ENCODE assay signal across 8 cellular contexts in genomic region chr5:150485770-150486401, GRCh38. TPM values are rescaled to one million over a fixed set of nuclear protein-coding genes. Genes with fewer than 3 reads are reported as not detected.
DNase-seq lines count a peak whose midpoint lies in the region; ATAC-seq, FAIRE-seq and TF ChIP-seq lines count a peak whose summit lies in the region.

No MANE protein-coding gene starts in this region.

- H3K4me2 ChIP-seq in K562 (ENCODE audit: insufficient read depth, low read length) = peak overlapping the region; percentile 78

- H3K36me3 ChIP-seq in K562 (ENCODE audit: control insufficient read depth, insufficient read depth, low read length) (peaks cover 9% of the 10 kb centered on the region; the same call in 1 of the 3 replicates), iPS-20b (ENCODE audit: insufficient read depth, low read depth, low read length) (peaks cover 6% of the 10 kb centered on the region; the same call in 1 of the 2 replicates)

- CTCF ChIA-PET in AG04450 (lab: Charles Lee) = interaction anchor here (0.6 to 0.8 kb wide), 2 partner anchors 14 to 39 kb away, joined by 3 read pairs; no protein-coding TSS in a partner anchor
- CTCF ChIA-PET in RWPE1 (lab: Yijun Ruan, JAX) = interaction anchor here (0.6 to 2.3 kb wide), 9 partner anchors 22 to 170 kb away, joined by 3 to 6 read pairs (median 5); partner anchors contain the start of gene NDST1
- CTCF ChIA-PET in K562 (lab: Yijun Ruan, JAX; ENCODE audit: low intra/inter-chr PET ratio) = no interaction called here

- under 1% methylated on average over 37 of the region's 85 CpGs for WGBS in K562 (ENCODE audit: insufficient coverage, low coverage, missing lambda C conversion rate)

- no peak for TF ChIP-seq EP300 in K562 (IDR thresholded peaks at IDR 0.05; ENCODE audit: low read length)

- H3K27me3 ChIP-seq in AG04450 (ENCODE audit: control insufficient read depth, insufficient read depth, low read length) (no peaks in the 10 kb centered on the region), K562 (ENCODE audit: control insufficient read depth in 2 of 2, insufficient read depth in 2 of 2, low read length in 2 of 2) (no peaks in the 10 kb centered on the region), iPS-20b (ENCODE audit: insufficient read depth, low read length) (no peaks in the 10 kb centered on the region)

- H3K9ac ChIP-seq in K562 (ENCODE audit: insufficient read depth in 1 of 2, low read depth in 2 of 2, low read length in 2 of 2) (peak overlapping the region; percentile 78 to 97; a peak in 3 of 4 replicates), iPS-20b (ENCODE audit: low read depth, low read length) (peak overlapping the region; percentile 90)

- H3K9me1 ChIP-seq in K562 (ENCODE audit: control insufficient read depth, insufficient read depth, low read length) = no peaks in the 10 kb centered on the region

- DNase-seq in AG04450 (ENCODE audit: low read depth, low spot score) (no peak), GM19238 (ENCODE audit: insufficient read length, low spot score) (peak; percentile 65), RWPE1 (ENCODE audit: low spot score) (peak; percentile 76), K562 (ENCODE audit: extremely low read depth in 1 of 4, low spot score in 3 of 4) (peak; percentile 76 to 85 (median 81)), GF-D8 (lab: John Stamatoyannopoulos, UW) (no peak)

- H3K27ac ChIP-seq in AG04450 (ENCODE audit: low read depth, low read length) = peak overlapping the region; percentile 73
- peak overlapping the region; percentile 90 for H3K27ac ChIP-seq in RWPE1
- H3K27ac ChIP-seq in K562 (ENCODE audit: extremely low read depth, low read depth, low read length) = peak overlapping the region; percentile 87
- H3K27ac ChIP-seq in iPS-20b (ENCODE audit: low read length) = peak overlapping the region; percentile 80
- H3K27ac ChIP-seq in skin epidermis = peak overlapping the region; percentile 90 to 99 (median 98)

- H3K4me1 ChIP-seq in K562 (replicated peaks in 1 of 2; ENCODE audit: control insufficient read depth in 2 of 2, insufficient read depth in 2 of 2, low read length in 2 of 2) (peaks cover 61 to 82% of the 10 kb centered on the region in 2 experiments), iPS-20b (ENCODE audit: insufficient read depth, low read length) (peaks cover 52% of the 10 kb centered on the region)

- peak; percentile 69; the same call in 1 of the 2 replicates for TF ChIP-seq POLR2A in K562 (conservative IDR thresholded peaks at IDR 0.05)

- H3K79me2 ChIP-seq in K562 (ENCODE audit: control insufficient read depth, insufficient read depth, low read length) = peaks cover 48% of the 10 kb centered on the region

- ATAC-seq in K562 = peak; percentile 46
- ATAC-seq in HG03469 (IDR thresholded peaks at IDR 0.05; ENCODE audit: unreplicated experiment) = no peak

- peaks cover 3% of the 10 kb centered on the region; the same call in 1 of the 2 replicates for H4K20me1 ChIP-seq in K562 (replicated peaks; ENCODE audit: control insufficient read depth, insufficient read depth, low read length)

- peak overlapping the region; percentile 87 for H3K4me3 ChIP-seq in AG04450 (ENCODE audit: low read depth, low read length)
- peak overlapping the region; percentile 88 for H3K4me3 ChIP-seq in K562
- H3K4me3 ChIP-seq in iPS-20b (ENCODE audit: low read length) = peak overlapping the region; percentile 85; the same call in 1 of the 2 replicates
- peak overlapping the region; percentile 61 to 98 (median 86) for H3K4me3 ChIP-seq in skin epidermis

- H2AFZ ChIP-seq in K562 (ENCODE audit: low read depth, low read length) = peak overlapping the region; percentile 88

- intact Hi-C loops in K562 (cut with micrococcal nuclease) = loop anchor here (5.0 to 10.0 kb wide), 3 partner anchors 36 to 599 kb away; partner anchors contain the start of gene TNIP1

- H3K9me3 ChIP-seq in AG04450 (ENCODE audit: control insufficient read depth, insufficient read depth, low read length) (no peaks in the 10 kb centered on the region), K562 (replicated peaks; ENCODE audit: control insufficient read depth, insufficient read depth, low read depth, low read length) (no peaks in the 10 kb centered on the region), iPS-20b (ENCODE audit: insufficient read depth, low read depth, low read length) (no peaks in the 10 kb centered on the region)

- TF ChIP-seq RAD21 in K562 (CRISPR knock-in tag; conservative IDR thresholded peaks at IDR 0.05 in 1 of 2, IDR thresholded peaks at IDR 0.05 in 1 of 2) = no peak

- FAIRE-seq in K562 (lab: Jason Lieb, UNC) = no peak

- POLR2A ChIA-PET in AG04450 (lab: Yijun Ruan, JAX) (interaction anchor here (0.6 to 1.7 kb wide), 3 partner anchors 11 to 25 kb away, joined by 4 to 12 read pairs (median 4); no protein-coding TSS in a partner anchor), RWPE1 (lab: Yijun Ruan, JAX; ENCODE audit: low non-redundant PET) (interaction anchor here (0.5 to 0.8 kb wide), 4 partner anchors 12 to 729 kb away, joined by 3 read pairs; no protein-coding TSS in a partner anchor), K562 (lab: Yijun Ruan, JAX) (interaction anchor here (0.6 to 1.1 kb wide), 8 partner anchors 14 to 728 kb away, joined by 3 to 5 read pairs (median 4); no protein-coding TSS in a partner anchor)

- BruUV-seq in K562 (replicated peaks; lab: Mats Ljungman, UMichigan) = no TSS peak

- in situ Hi-C loops in K562 (cut with MboI) = no loop called here

- TF ChIP-seq CTCF in AG04450 (IDR thresholded peaks at IDR 0.05; ENCODE audit: low read depth, low read length) (no peak), RWPE1 (conservative IDR thresholded peaks at IDR 0.05; ENCODE audit: low read depth) (no peak), K562 (IDR thresholded peaks at IDR 0.05 in 2 of 3, conservative IDR thresholded peaks at IDR 0.05 in 1 of 3; ENCODE audit: insufficient read depth in 2 of 3, low read depth in 1 of 3, low read length in 3 of 3) (no peak)

TF ChIP-seq in K562, 482 proteins besides CTCF, POLR2A, EP300 and RAD21 (continues in another document):
- TF ChIP-seq PHF8 (IDR thresholded peaks at IDR 0.05; ENCODE audit: borderline replicate concordance, low read length) (peak; percentile 63; the same call in 1 of the 2 replicates), PML (IDR thresholded peaks at IDR 0.05; ENCODE audit: low read length) (peak; percentile 38; the same call in 1 of the 2 replicates), NONO (IDR thresholded peaks at IDR 0.05; ENCODE audit: low read depth in 2 of 2, low read length in 1 of 2) (peak in 1 of 2 experiments; percentile 28; a peak in 1 of 4 replicates), TOE1 (IDR thresholded peaks at IDR 0.05; ENCODE audit: borderline replicate concordance) (peak; percentile 65; the same call in 1 of the 2 replicates), TOE1 (CRISPR knock-in tag; IDR thresholded peaks at IDR 0.05; ENCODE audit: borderline replicate concordance, low read depth) (no peak), SRSF7 (optimal IDR thresholded peaks at IDR 0.05; ENCODE audit: low read depth, low read length) (no peak), ATF1 (CRISPR knock-in tag; IDR thresholded peaks at IDR 0.05) (no peak), ATF1 (tag; IDR thresholded peaks at IDR 0.05) (0 out of 2 replicates have a peak, but pooled peaks have one; percentile 16), NFE2 (IDR thresholded peaks at IDR 0.05; ENCODE audit: low read depth) (no peak), MED1 (CRISPR knock-in tag; IDR thresholded peaks at IDR 0.05; ENCODE audit: borderline replicate concordance) (no peak), SMARCB1 (IDR thresholded peaks at IDR 0.05; ENCODE audit: insufficient read length, low read depth) (no peak)

RNA-seq across cellular contexts. Expression of gene NDST1, which starts 22.0 kb away (rescaled TPM):
- polyA plus RNA-seq in AG04450 (2011; rRNA removed) = 52.2 and 63.2 TPM in 2 replicates
- polyA minus RNA-seq in AG04450 (2011; rRNA and poly(A)+ RNA removed) = 69.4 and 93.7 TPM in 2 replicates
- total RNA-seq in K562 (2011; cell fraction: chromatin; rRNA removed; ENCODE audit: low replicate concordance) = 39.5 and 84.3 TPM in 2 replicates
- total RNA-seq in K562 (2011; cell fraction: nucleolus; rRNA removed) = 40.4 and 42.6 TPM in 2 replicates
- total RNA-seq in K562 (2011; cell fraction: nucleoplasm; rRNA removed) = 43.0 and 46.6 TPM in 2 replicates
- total RNA-seq in K562 (2014; rRNA removed) = 14.0 and 15.3 TPM in 2 replicates
- total RNA-seq in K562 (2014; rRNA removed; fragmentation: Illumina TruSeq; extraction: Trizol) = 7.4 and 8.7 TPM in 2 replicates
- total RNA-seq in K562 (2015; rRNA removed; fragmentation: Illumina TruSeq; extraction: Trizol) = 9.9 and 11.5 TPM in 2 replicates
- total RNA-seq in K562 (2021) = 43.2 and 47.9 TPM in 2 replicates
- polyA plus RNA-seq in K562 (2011; rRNA removed) = 9.7 and 17.1 TPM in 2 replicates
- polyA plus RNA-seq in K562 (2011; cell fraction: cytosol; rRNA removed) = 13.1 and 18.3 TPM in 2 replicates
- polyA plus RNA-seq in K562 (2011; cell fraction: nucleus; rRNA removed) = 28.2 and 31.3 TPM in 2 replicates
- 14.9 and 22.7 TPM in 2 replicates for polyA plus RNA-seq in K562 (2012)
- 18.4 and 19.9 TPM in 2 replicates for polyA plus RNA-seq in K562 (2014; fragmentation: Illumina TruSeq; extraction: Trizol)
- under 1 TPM; 0.38 to 0.39 TPM for polyA plus RNA-seq in K562 (2014; fragmentation: Nextera tagmentation; extraction: Ambion mirVana)
- 12.0 and 14.1 TPM in 2 replicates for polyA plus RNA-seq in K562 (2014; rRNA removed)
- polyA minus RNA-seq in K562 (2011; rRNA and poly(A)+ RNA removed) = 14.5 and 17.3 TPM in 2 replicates
- polyA minus RNA-seq in K562 (2011; cell fraction: cytosol; rRNA and poly(A)+ RNA removed) = 19.3 and 27.4 TPM in 2 replicates
- polyA minus RNA-seq in K562 (2011; cell fraction: nucleus; rRNA and poly(A)+ RNA removed) = 12.3 and 21.3 TPM in 2 replicates

RNA-seq across cellular contexts. Expression of gene RPS14, which starts 36.3 kb away (rescaled TPM):
- polyA plus RNA-seq in AG04450 (2011; rRNA removed) (3,620 and 4,046 TPM in 2 replicates), K562 (2011; rRNA removed) (5,983 and 6,751 TPM in 2 replicates), K562 (2014; fragmentation: Illumina TruSeq; extraction: Trizol) (3,907 and 4,185 TPM in 2 replicates), K562 (2014; fragmentation: Nextera tagmentation; extraction: Ambion mirVana) (1,000 to 10,000 TPM; 1,824 to 2,512 TPM), K562 (2014; rRNA removed) (4,384 and 5,321 TPM in 2 replicates)
- polyA minus RNA-seq in AG04450 (2011; rRNA and poly(A)+ RNA removed) = 932 and 933 TPM in 2 replicates
- total RNA-seq in K562 (2011; cell fraction: chromatin; rRNA removed; ENCODE audit: low replicate concordance) = 265 and 394 TPM in 2 replicates
- total RNA-seq in K562 (2011; cell fraction: nucleolus; rRNA removed) = 818 and 919 TPM in 2 replicates
- 1,009 and 1,942 TPM in 2 replicates for total RNA-seq in K562 (2011; cell fraction: nucleoplasm; rRNA removed)
- total RNA-seq in K562 (2014; rRNA removed) (3,004 and 3,238 TPM in 2 replicates), K562 (2014; rRNA removed; fragmentation: Illumina TruSeq; extraction: Trizol) (3,003 and 3,017 TPM in 2 replicates), K562 (2015; rRNA removed; fragmentation: Illumina TruSeq; extraction: Trizol) (2,679 and 2,873 TPM in 2 replicates), K562 (2021) (3,285 and 3,523 TPM in 2 replicates)
- 5,490 and 8,746 TPM in 2 replicates for polyA plus RNA-seq in K562 (2011; cell fraction: cytosol; rRNA removed)
- 1,361 and 2,299 TPM in 2 replicates for polyA plus RNA-seq in K562 (2011; cell fraction: nucleus; rRNA removed)
- 4,665 and 5,719 TPM in 2 replicates for polyA plus RNA-seq in K562 (2012)
- 3,342 and 3,929 TPM in 2 replicates for polyA minus RNA-seq in K562 (2011; rRNA and poly(A)+ RNA removed)
- polyA minus RNA-seq in K562 (2011; cell fraction: cytosol; rRNA and poly(A)+ RNA removed) = 682 and 753 TPM in 2 replicates
- polyA minus RNA-seq in K562 (2011; cell fraction: nucleus; rRNA and poly(A)+ RNA removed) = 162 and 371 TPM in 2 replicates

Comparison
In these comparisons a context has a peak if more than half of its experiments do, and no peak if none do; other contexts are left out.
1. DNase-seq: peak in GM19238 (single experiment), RWPE1 (single experiment) and K562 (4 of 4); none in AG04450 (single experiment) and GF-D8 (single experiment).
2. Peak in every context shown above with its lines, with median percentiles within 50 percentile points of each other: H3K27ac ChIP-seq and H3K4me3 ChIP-seq.